ENCODE assay signal across 17 cellular contexts in the genomic region with DNA sequence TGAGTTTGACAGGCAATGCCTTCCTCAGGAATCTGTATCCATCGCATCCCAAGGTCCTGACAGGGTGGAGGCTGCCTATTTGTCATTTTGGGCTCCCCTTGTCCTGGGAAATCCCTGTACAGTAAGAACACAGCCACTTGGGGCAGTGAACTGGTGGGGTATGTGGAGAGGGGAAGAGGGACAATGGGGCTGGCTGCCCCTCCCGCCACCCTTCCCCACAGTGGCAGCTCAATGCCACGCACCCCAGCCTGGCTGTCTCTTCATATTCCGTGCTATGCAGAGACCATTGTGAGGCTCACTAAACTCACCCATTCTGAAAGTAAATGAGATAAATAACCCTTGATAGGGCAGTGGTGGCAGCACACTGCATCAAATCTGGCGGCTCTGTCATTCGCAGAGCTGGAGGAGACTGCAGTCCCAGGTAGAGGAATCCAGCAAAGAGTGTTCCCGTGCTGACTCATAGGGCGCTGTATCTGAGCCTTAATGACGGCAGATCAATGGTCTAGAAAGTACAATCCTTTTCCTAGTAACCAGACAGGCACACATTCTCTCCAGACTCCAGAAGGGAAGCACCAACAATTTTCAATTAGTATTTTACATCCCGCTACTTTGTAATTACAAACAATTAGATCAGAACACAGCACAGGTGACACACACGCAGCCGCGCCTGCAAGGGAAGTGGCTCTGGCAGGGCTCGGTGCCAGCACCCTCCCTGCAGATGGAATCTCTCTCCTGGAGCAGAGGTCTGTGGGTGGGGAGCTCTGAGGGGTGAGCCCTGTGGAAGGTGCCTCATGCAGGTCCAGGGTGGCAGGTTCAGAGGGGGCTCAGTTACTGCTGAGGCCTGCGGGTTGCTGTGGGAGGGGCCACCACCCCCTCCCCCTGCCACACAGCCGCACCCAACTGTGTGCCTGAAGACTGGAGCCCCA.
DNase-seq lines count a peak whose midpoint lies in the region; ATAC-seq, FAIRE-seq and TF ChIP-seq lines count a peak whose summit lies in the region.
"Had no signal": no experiment of that assay in that cellular context is flagged by ENCODE, and none has a peak within 500 bp of the region (broad histone marks: within the 10 kb centered on the region; RNA-seq: fewer than 3 reads in every experiment).

No MANE protein-coding gene starts in this region.

- H3K27me3 Mint-ChIP-seq in brain, result peaks cover 8% of the 10 kb centered on the region

- ATAC-seq in HG03097 (IDR thresholded peaks at IDR 0.05; ENCODE audit: low FRiP score, unreplicated experiment), result no peak
- ATAC-seq: PC-3, T-cell had no signal

- no peak for TF ChIP-seq POLR2A in tibial nerve (IDR thresholded peaks at IDR 0.05)

- no peaks in the 10 kb centered on the region for H3K36me3 Mint-ChIP-seq in brain
- H3K36me3 Mint-ChIP-seq: CD4-positive, alpha-beta memory T cell; T-cell had no signal

- peaks cover 76% of the 10 kb centered on the region for H3K4me1 Mint-ChIP-seq in brain

- no peaks in the 10 kb centered on the region for H3K36me3 ChIP-seq in small intestine (ENCODE audit: control insufficient read depth in 2 of 2, insufficient read depth in 2 of 2, low read length in 2 of 2)
- H3K36me3 ChIP-seq in tibial nerve, result no peaks in the 10 kb centered on the region

- H3K4me1 ChIP-seq in small intestine (ENCODE audit: control insufficient read depth in 2 of 2, insufficient read depth in 1 of 2, low read depth in 1 of 2, low read length in 1 of 2) (peaks cover 0 to 6% of the 10 kb centered on the region in 2 donors), tibial nerve (peaks cover 0 to 17% (median 14%) of the 10 kb centered on the region in 4 donors)

- no peak overlapping the region for H3K4me3 Mint-ChIP-seq in brain
- H3K4me3 Mint-ChIP-seq: CD4-positive, alpha-beta memory T cell; T-cell had no signal

- no peaks in the 10 kb centered on the region for H3K27me3 ChIP-seq in small intestine (ENCODE audit: control insufficient read depth in 2 of 2, insufficient read depth in 2 of 2, low read length in 2 of 2)
- H3K27me3 ChIP-seq in tibial nerve, result peaks cover 0 to 4% of the 10 kb centered on the region in 2 donors

- no peak for TF ChIP-seq CTCF in brain (conservative IDR thresholded peaks at IDR 0.05)
- no peak for TF ChIP-seq CTCF in tibial nerve (IDR thresholded peaks at IDR 0.05)

- H3K27ac ChIP-seq in small intestine (ENCODE audit: low read depth in 1 of 2, low read length in 1 of 2) (peak overlapping the region in 1 of 2 donors; percentile 55), tibial nerve (no peak overlapping the region)

- H3K9me3 ChIP-seq in small intestine (ENCODE audit: control insufficient read depth, low read depth) (no peaks in the 10 kb centered on the region), tibial nerve (no peaks in the 10 kb centered on the region)

- FAIRE-seq in small intestine (lab: Jason Lieb, UNC), result no peak
- FAIRE-seq: bronchial epithelial cell, G401.6 had no signal

- H3K9me3 Mint-ChIP-seq in brain, result peaks cover 0 to 3% (median 0%) of the 10 kb centered on the region in 5 experiments
- H3K9me3 Mint-ChIP-seq: CD4-positive, alpha-beta memory T cell; T-cell had no signal

- DNase-seq in NCI-H2171 treated with DMSO at 0.1 percent for 48 hours (lab: John Stamatoyannopoulos, UW) (peak; percentile 16), NCI-H2171 (lab: John Stamatoyannopoulos, UW) (no peak), small intestine (peak; percentile 84), NOMO-1 treated with DMSO at 0.1 percent for 48 hours (lab: John Stamatoyannopoulos, UW; ENCODE audit: unreplicated experiment) (no peak), tibial nerve (ENCODE audit: low spot score in 2 of 2) (no peak)
- DNase-seq in Jurkat, Clone E6-1 (ENCODE audit: low read depth, low spot score), result peak; percentile 39
- DNase-seq: activated CD4-positive, CD25-positive, alpha-beta regulatory T cell; activated CD8-positive, alpha-beta memory T cell treated with anti-CD3 and anti-CD28 coated beads, Interleukin-2, amount 50 U/mL, for 4 hours; activated naive CD4-positive, alpha-beta T cell treated with anti-CD3 and anti-CD28 coated beads, Interleukin-2, amount 50 U/mL, for 16 hours; CD4-positive, alpha-beta memory T cell; NCI-H446; PC-3; T-cell had no signal

- TF ChIP-seq EP300 in tibial nerve (IDR thresholded peaks at IDR 0.05), result no peak

- H3K27ac Mint-ChIP-seq in brain, result peak overlapping the region in 3 of 5 experiments; percentile 24 to 39 (median 29)
- H3K27ac Mint-ChIP-seq: CD4-positive, alpha-beta memory T cell; T-cell had no signal

- H3K4me3 ChIP-seq in Jurkat, Clone E6-1 (ENCODE audit: low read length), result no peak overlapping the region
- no peak overlapping the region for H3K4me3 ChIP-seq in small intestine (ENCODE audit: low read depth in 1 of 2, low read length in 2 of 2)
- no peak overlapping the region for H3K4me3 ChIP-seq in tibial nerve

- 11 to 53% (median 30%) methylated on average over 16 of the region's 16 CpGs for WGBS in small intestine, 3 donors
- 75 to 83% methylated on average over 14 of the region's 16 CpGs for WGBS in tibial nerve, 2 donors

Comparison
In these comparisons a context has a peak if more than half of its experiments do, and no peak if none do; other contexts are left out.
1. DNase-seq: peak in NCI-H2171 treated with DMSO at 0.1 percent for 48 hours (single experiment), Jurkat, Clone E6-1 (single experiment) and small intestine (single experiment); none in NCI-H2171 (single experiment), NOMO-1 treated with DMSO at 0.1 percent for 48 hours (single experiment) and tibial nerve (0 of 2).